14 cellular contexts compared by ENCODE assay signal in genomic region chr1:47107851-47108574, GRCh38. TPM values are rescaled to one million over a fixed set of nuclear protein-coding genes. Genes with fewer than 3 reads are reported as not detected.
DNase-seq lines count a peak whose midpoint lies in the region; TF ChIP-seq lines count a peak whose summit lies in the region.
"Not testable (repeated sequence)": the region's sequence is repeated elsewhere in the genome, so short reads cannot be mapped to it uniquely, and the experiment has no call there.
"Had no signal": no experiment of that assay in that cellular context is flagged by ENCODE, and none has a peak within 500 bp of the region (broad histone marks: within the 10 kb centered on the region; RNA-seq: fewer than 3 reads in every experiment).

No MANE protein-coding gene starts in this region.

- H3K9ac ChIP-seq in NT2/D1 (ENCODE audit: insufficient read length, low read depth): peak overlapping the region; percentile 22

- not testable (repeated sequence) for H3K9me3 ChIP-seq in NT2/D1 (ENCODE audit: insufficient read depth, low read length)

- DNase-seq in ELF-1 (ENCODE audit: low read depth, low spot score): peak; percentile 57
- DNase-seq in HT-29 (ENCODE audit: low spot score): peak; percentile 53
- DNase-seq in NT2/D1 (ENCODE audit: low read depth, low spot score): not testable (repeated sequence)
- DNase-seq in UCSD-AML1 (lab: John Stamatoyannopoulos, UW; ENCODE audit: unreplicated experiment): peak; percentile 43
- DNase-seq in choroid plexus epithelial cell (ENCODE audit: low read depth): peak; percentile 4
- DNase-seq in iPS DF 19.7 (ENCODE audit: low read depth, low spot score): peak; percentile 17
- peak; percentile 19 for DNase-seq in non-pigmented ciliary epithelial cell (ENCODE audit: low read depth)

- not testable (repeated sequence) for H3K4me1 ChIP-seq in NT2/D1 (ENCODE audit: insufficient read depth, insufficient read length)

- H3K4me3 ChIP-seq in NT2/D1 (ENCODE audit: insufficient read length, low read depth); choroid plexus epithelial cell (ENCODE audit: low read depth, low read length): not testable (repeated sequence)

- not testable (repeated sequence) for H3K27me3 ChIP-seq in NT2/D1 (ENCODE audit: insufficient read depth, insufficient read length)

- not testable (repeated sequence) for H3K36me3 ChIP-seq in NT2/D1 (ENCODE audit: insufficient read depth, insufficient read length, low read length)

- not testable (repeated sequence) for TF ChIP-seq CTCF in choroid plexus epithelial cell (conservative IDR thresholded peaks at IDR 0.05; ENCODE audit: low read depth, low read length)

RNA-seq across cellular contexts. Expression of gene CYP4A22, which starts 29.2 kb away (rescaled TPM):
- not detected in 2 replicates for total RNA-seq in HT-29 (2014; rRNA removed; shearing (Covaris generic))
- total RNA-seq: activated CD4-positive, alpha-beta memory T cell treated with anti-CD3 and anti-CD28 coated beads, Interleukin-2, amount 10 ng/mL, durations not matched to agents 7 days and 5 days; adrenal gland; left ventricle myocardium inferior; psoas muscle; SK-MEL-5; T-helper 2 cell treated with Interferon-gamma antibody and Interleukin-4, amounts not matched to agents 100 ng/mL and 5 ng/mL, for 36 hours had no signal

RNA-seq across cellular contexts. Expression of gene CYP4Z1, which starts 41.0 kb away (rescaled TPM):
- not detected in 2 replicates for total RNA-seq in HT-29 (2014; rRNA removed; shearing (Covaris generic))
- total RNA-seq: activated CD4-positive, alpha-beta memory T cell treated with anti-CD3 and anti-CD28 coated beads, Interleukin-2, amount 10 ng/mL, durations not matched to agents 7 days and 5 days; mucosa of gallbladder; SK-MEL-5; T-helper 2 cell treated with Interferon-gamma antibody and Interleukin-4, amounts not matched to agents 100 ng/mL and 5 ng/mL, for 36 hours had no signal
